In genomic region chr3:72888546-72889309, GRCh38 we compare ENCODE assay signal across 8 cellular contexts. TPM values are rescaled to one million over a fixed set of nuclear protein-coding genes. Genes with fewer than 3 reads are reported as not detected.
A peak's percentile ranks its signal among the peaks of the same experiment; 100 is the strongest.
DNase-seq lines count a peak whose midpoint lies in the region; ATAC-seq and TF ChIP-seq lines count a peak whose summit lies in the region.

No MANE protein-coding gene starts in this region.

- peaks cover 31% of the 10 kb centered on the region for H3K27me3 Mint-ChIP-seq in mesothelial cell of epicardium (ENCODE audit: low read depth)

- no peaks in the 10 kb centered on the region for H3K9me3 ChIP-seq in AG04450 (ENCODE audit: control insufficient read depth, insufficient read depth, low read length)
- 0 out of 2 replicates have a peak, but pooled peaks cover 3% of the 10 kb centered on the region for H3K9me3 ChIP-seq in HUES64 (ENCODE audit: insufficient read depth, low read depth, low read length)

- POLR2A ChIA-PET in AG04450 (lab: Yijun Ruan, JAX): no interaction called here

- peak overlapping the region; percentile 75 for H3K4me3 ChIP-seq in AG04450 (ENCODE audit: low read depth, low read length)
- peak overlapping the region; percentile 78 for H3K4me3 ChIP-seq in HUES64 (ENCODE audit: low read length)
- peak overlapping the region; percentile 60 to 61 for H3K4me3 ChIP-seq in cardiac fibroblast (replicated peaks in 1 of 2; ENCODE audit: low read depth in 2 of 2, low read length in 2 of 2)

- peaks cover 28% of the 10 kb centered on the region for H3K4me1 ChIP-seq in HUES64 (ENCODE audit: insufficient read depth, low read length)

- CTCF ChIA-PET in AG04450 (lab: Charles Lee): interaction anchor here (0.6 to 1.4 kb wide), 5 partner anchors 12 to 197 kb away, joined by 3 to 8 read pairs (median 3); no protein-coding TSS in a partner anchor

- no peaks in the 10 kb centered on the region for H3K36me3 ChIP-seq in HUES64 (ENCODE audit: insufficient read depth, low read length)

- H3K27me3 ChIP-seq in AG04450 (ENCODE audit: control insufficient read depth, insufficient read depth, low read length) (no peaks in the 10 kb centered on the region), HUES64 (ENCODE audit: insufficient read depth, low read length) (peaks cover 81% of the 10 kb centered on the region)

- ATAC-seq in GM19395 (IDR thresholded peaks at IDR 0.05; ENCODE audit: unreplicated experiment): no peak

- TF ChIP-seq CTCF in AG04450 (IDR thresholded peaks at IDR 0.05; ENCODE audit: low read depth, low read length): no peak
- no peak for TF ChIP-seq CTCF in cardiac fibroblast (IDR thresholded peaks at IDR 0.05; ENCODE audit: low read depth, low read length)
- TF ChIP-seq CTCF in mesothelial cell of epicardium (IDR thresholded peaks at IDR 0.05; ENCODE audit: unreplicated experiment): no peak

- peaks cover 57% of the 10 kb centered on the region for H3K4me1 Mint-ChIP-seq in mesothelial cell of epicardium

- H3K27ac ChIP-seq in AG04450 (ENCODE audit: low read depth, low read length): peak overlapping the region; percentile 92
- no peak overlapping the region for H3K27ac ChIP-seq in HUES64 (ENCODE audit: low read depth, low read length)

- H3K9ac ChIP-seq in HUES64 (ENCODE audit: low read depth, low read length): peak overlapping the region; percentile 49

- 1% methylated on average over 21 of the region's 21 CpGs for WGBS in HUES64

- no peaks in the 10 kb centered on the region for H3K36me3 Mint-ChIP-seq in mesothelial cell of epicardium

- H3K9me3 Mint-ChIP-seq in mesothelial cell of epicardium: no peaks in the 10 kb centered on the region

- peak overlapping the region; percentile 73 for H3K4me3 Mint-ChIP-seq in mesothelial cell of epicardium

- peak overlapping the region; percentile 78 for H3K27ac Mint-ChIP-seq in mesothelial cell of epicardium

- DNase-seq in AG04450 (ENCODE audit: low read depth, low spot score): no peak
- peak; percentile 40 to 41 for DNase-seq in cardiac fibroblast (ENCODE audit: low read depth in 2 of 2)
- DNase-seq in mesothelial cell of epicardium (ENCODE audit: low spot score in 2 of 2, unreplicated experiment in 2 of 2): peak in 1 of 2 experiments; percentile 48
- no peak for DNase-seq in NCI-H2107 treated with DMSO at 0.1 percent for 48 hours (lab: John Stamatoyannopoulos, UW; ENCODE audit: unreplicated experiment)
- DNase-seq in activated gamma-delta T cell treated with Interleukin-2 at 50 U/mL for 16 hours: no peak
- DNase-seq in amniotic stem cell (lab: John Stamatoyannopoulos, UW): no peak

RNA-seq across cellular contexts. Expression of gene GXYLT2, which starts 0.9 kb away (rescaled TPM):
- 36.0 and 42.5 TPM in 2 replicates for polyA plus RNA-seq in AG04450 (2011; rRNA removed)
- 43.1 and 56.9 TPM in 2 replicates for polyA minus RNA-seq in AG04450 (2011; rRNA and poly(A)+ RNA removed)
- 1.5 TPM for polyA plus RNA-seq in HUES64 (2013, experiment 1 of 2)
- polyA plus RNA-seq in HUES64 (2013, experiment 2 of 2): 1.6 TPM
- total RNA-seq in mesothelial cell of epicardium: 30.5 to 33.7 TPM (median 32.8 TPM) in 3 replicates

RNA-seq across cellular contexts. Expression of gene SHQ1, which starts 40.5 kb away (rescaled TPM):
- 14.1 and 16.6 TPM in 2 replicates for polyA plus RNA-seq in AG04450 (2011; rRNA removed)
- 8.0 and 10.6 TPM in 2 replicates for polyA minus RNA-seq in AG04450 (2011; rRNA and poly(A)+ RNA removed)
- 20.4 TPM for polyA plus RNA-seq in HUES64 (2013, experiment 1 of 2)
- polyA plus RNA-seq in HUES64 (2013, experiment 2 of 2): 19.9 TPM
- total RNA-seq in mesothelial cell of epicardium: 17.0 to 22.0 TPM (median 18.6 TPM) in 3 replicates

Comparison
In these comparisons a context has a peak if more than half of its experiments do, and no peak if none do; other contexts are left out.
1. DNase-seq: peak in cardiac fibroblast (2 of 2); none in AG04450 (single experiment), NCI-H2107 treated with DMSO at 0.1 percent for 48 hours (single experiment), activated gamma-delta T cell treated with Interleukin-2 at 50 U/mL for 16 hours (single experiment) and amniotic stem cell (single experiment).
2. Peak in every context shown above with its lines, with median percentiles within 50 percentile points of each other: H3K4me3 ChIP-seq.